In genomic region chr12:116492703-116493324, GRCh38 we compare ENCODE assay signal across 1 cellular context.
TF ChIP-seq lines count a peak whose summit lies in the region.

No MANE protein-coding gene starts in this region.

TF ChIP-seq in K562, 482 proteins besides CTCF, POLR2A, EP300 and RAD21 (continued from another document and continues in another):
- TF ChIP-seq SMARCA5 (IDR thresholded peaks at IDR 0.05) (peak; percentile 98), ETV1 (tag; conservative IDR thresholded peaks at IDR 0.05; ENCODE audit: low read depth) (peak; percentile 31; the same call in 1 of the 2 replicates), MECOM (CRISPR knock-in tag; IDR thresholded peaks at IDR 0.05) (0 out of 2 replicates have a peak, but pooled peaks have one; percentile 56), RBM34 (IDR thresholded peaks at IDR 0.05; ENCODE audit: borderline replicate concordance, insufficient read depth, low read length) (no peak), PML (IDR thresholded peaks at IDR 0.05; ENCODE audit: low read length) (no peak), KLF6 (CRISPR knock-in tag; IDR thresholded peaks at IDR 0.05; ENCODE audit: borderline replicate concordance) (no peak; the same call in 1 of the 2 replicates), ZNF780A (CRISPR knock-in tag; IDR thresholded peaks at IDR 0.05) (no peak), ZHX1 (conservative IDR thresholded peaks at IDR 0.05; ENCODE audit: low read length) (no peak), NFIC (IDR thresholded peaks at IDR 0.05) (peak; percentile 89), MEF2A (IDR thresholded peaks at IDR 0.05; ENCODE audit: control insufficient read depth, low read depth, low read length) (no peak), MAFG (tag; conservative IDR thresholded peaks at IDR 0.05) (peak; percentile 100), TOE1 (IDR thresholded peaks at IDR 0.05; ENCODE audit: borderline replicate concordance) (peak; percentile 87), TOE1 (CRISPR knock-in tag; IDR thresholded peaks at IDR 0.05; ENCODE audit: borderline replicate concordance, low read depth) (no peak), MAZ (CRISPR knock-in tag; conservative IDR thresholded peaks at IDR 0.05 in 1 of 2, IDR thresholded peaks at IDR 0.05 in 1 of 2) (peak; percentile 31 to 64; a peak in 3 of 4 replicates), ZNF143 (CRISPR knock-in tag; IDR thresholded peaks at IDR 0.05) (no peak), ZNF224 (CRISPR knock-in tag; IDR thresholded peaks at IDR 0.05) (no peak), PBX2 (CRISPR knock-in tag; IDR thresholded peaks at IDR 0.05; ENCODE audit: low read depth) (no peak), PBX2 (tag; conservative IDR thresholded peaks at IDR 0.05; ENCODE audit: low read depth) (peak; percentile 90), MBD2 (IDR thresholded peaks at IDR 0.05; ENCODE audit: borderline replicate concordance, low read depth) (peak; percentile 35; the same call in 1 of the 2 replicates), KLF13 (tag; IDR thresholded peaks at IDR 0.05; ENCODE audit: borderline replicate concordance, low read depth) (no peak), NFRKB (IDR thresholded peaks at IDR 0.05; ENCODE audit: low read depth) (peak; percentile 86), AFF1 (IDR thresholded peaks at IDR 0.05; ENCODE audit: low read depth in 1 of 2, partially characterized antibody in 2 of 2) (peak; percentile 41 to 91), CBFA2T2 (conservative IDR thresholded peaks at IDR 0.05) (peak; percentile 45), CREB3L1 (IDR thresholded peaks at IDR 0.05; ENCODE audit: borderline replicate concordance, low read depth) (peak; percentile 48; the same call in 1 of the 2 replicates), ESRRB (CRISPR knock-in tag; IDR thresholded peaks at IDR 0.05; ENCODE audit: borderline replicate concordance) (0 out of 2 replicates have a peak, but pooled peaks have one; percentile 3), HMG20A (CRISPR knock-in tag; conservative IDR thresholded peaks at IDR 0.05) (no peak), TAF7 (tag; IDR thresholded peaks at IDR 0.05) (no peak; the same call in 1 of the 2 replicates), PRDM10 (IDR thresholded peaks at IDR 0.05; ENCODE audit: partially characterized antibody) (peak; percentile 80), HES1 (IDR thresholded peaks at IDR 0.05; ENCODE audit: low read depth) (peak; percentile 49; the same call in 1 of the 2 replicates), HBP1 (CRISPR knock-in tag; IDR thresholded peaks at IDR 0.05) (0 out of 2 replicates have a peak, but pooled peaks have one; percentile 73), PHF21A (IDR thresholded peaks at IDR 0.05; ENCODE audit: borderline replicate concordance, low read depth) (peak; percentile 87), HDAC8 (tag; IDR thresholded peaks at IDR 0.05) (peak; percentile 88), ARID2 (IDR thresholded peaks at IDR 0.05) (0 out of 2 replicates have a peak, but pooled peaks have one; percentile 56), CTBP1 (IDR thresholded peaks at IDR 0.05; ENCODE audit: borderline replicate concordance) (peak; percentile 65; the same call in 1 of the 2 replicates), ZNF384 (IDR thresholded peaks at IDR 0.05; ENCODE audit: low read depth, low read length) (no peak), HCFC1 (IDR thresholded peaks at IDR 0.05; ENCODE audit: low read depth, low read length) (peak; percentile 39; the same call in 1 of the 2 replicates), PTRF (tag; IDR thresholded peaks at IDR 0.05) (peak; percentile 48; the same call in 1 of the 2 replicates), ZNF639 (CRISPR knock-in tag; conservative IDR thresholded peaks at IDR 0.05 in 1 of 2, IDR thresholded peaks at IDR 0.05 in 1 of 2) (peak in 1 of 2 experiments; percentile 84; a peak in 1 of 4 replicates), ZBTB2 (IDR thresholded peaks at IDR 0.05) (peak; percentile 76; the same call in 1 of the 2 replicates), PTTG1 (tag; IDR thresholded peaks at IDR 0.05; ENCODE audit: low read depth) (peak; percentile 58; the same call in 1 of the 2 replicates)
